ENCODE assay signal across 24 cellular contexts in the genomic region with DNA sequence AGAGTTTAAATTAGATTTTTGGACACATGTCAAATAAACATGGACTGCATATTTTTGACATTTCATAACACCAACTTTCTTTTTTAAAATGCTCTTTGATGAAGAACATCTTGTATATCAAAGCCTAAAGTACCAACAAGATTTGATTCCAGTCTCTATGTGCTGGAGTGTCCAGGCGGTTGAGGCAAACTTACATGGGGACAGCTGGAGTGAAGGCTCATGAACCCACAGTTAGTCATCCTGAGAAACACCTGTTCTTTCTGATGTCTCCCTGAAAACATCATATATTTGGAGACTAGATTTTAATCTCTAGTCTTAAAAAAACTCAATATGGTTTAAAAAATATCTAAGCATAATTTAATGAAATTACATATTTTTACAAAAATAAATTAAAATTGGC.
"Had no signal": no experiment of that assay in that cellular context is flagged by ENCODE, and none has a peak within 500 bp of the region (broad histone marks: within the 10 kb centered on the region; RNA-seq: fewer than 3 reads in every experiment).

No MANE protein-coding gene starts in this region.

- H3K9me3 ChIP-seq: gastrocnemius medialis, left lung, ovary, psoas muscle, sigmoid colon, thoracic aorta, tibial nerve, upper lobe of left lung had no signal

- FAIRE-seq: keratinocyte, urothelium cell line had no signal

- DNase-seq: cortex of kidney; effector memory CD8-positive, alpha-beta T cell; erythroblast; foreskin fibroblast; gastrocnemius medialis; head of caudate nucleus; left lung; mesenchymal stem cell; natural killer cell; occipital lobe; ovary; posterior cingulate gyrus; psoas muscle; right cardiac atrium; sigmoid colon; small intestine; stimulated activated CD4-positive, alpha-beta T cell treated with anti-CD3 and anti-CD28 coated beads, Interleukin-15, amount 100 ng/mL, for 24 hours; stimulated activated CD4-positive, alpha-beta T cell treated with anti-CD3 and anti-CD28 coated beads, Interleukin-2, amount 100 ng/mL, for 48 hours; stimulated activated naive B cell treated with anti-CD40 and anti-IgM and Interleukin-4, amounts not matched to agents 10 μg/mL and 1 μg/mL and 100 μg/mL, for 72 hours; upper lobe of left lung had no signal

- H3K27ac ChIP-seq: gastrocnemius medialis, left lung, ovary, psoas muscle, sigmoid colon, thoracic aorta, tibial nerve, upper lobe of left lung had no signal

- H3K36me3 ChIP-seq: gastrocnemius medialis, left lung, ovary, sigmoid colon, thoracic aorta, tibial nerve, upper lobe of left lung had no signal

- H3K27me3 ChIP-seq: gastrocnemius medialis, left lung, ovary, sigmoid colon, tibial nerve, upper lobe of left lung had no signal

- ATAC-seq: effector memory CD8-positive, alpha-beta T cell; gastrocnemius medialis; left lung; natural killer cell; psoas muscle; right cardiac atrium; stimulated activated naive B cell treated with anti-CD40 and anti-IgM and Interleukin-4, amounts not matched to agents 10 μg/mL and 1 μg/mL and 100 μg/mL, for 72 hours had no signal

- H3K4me3 ChIP-seq: gastrocnemius medialis, left lung, ovary, psoas muscle, sigmoid colon, thoracic aorta, tibial nerve, upper lobe of left lung had no signal

- H3K4me1 ChIP-seq: gastrocnemius medialis, left lung, psoas muscle, sigmoid colon, upper lobe of left lung had no signal
